ENCODE assay signal across 8 cellular contexts in genomic region chr2:238425979-238426567, GRCh38. TPM values are rescaled to one million over a fixed set of nuclear protein-coding genes. Genes with fewer than 3 reads are reported as not detected.
DNase-seq lines count a peak whose midpoint lies in the region; ATAC-seq, FAIRE-seq and TF ChIP-seq lines count a peak whose summit lies in the region.

No MANE protein-coding gene starts in this region.

- no peak overlapping the region for H3K23ac ChIP-seq in H1 (ENCODE audit: insufficient read length)

- H3K27me3 ChIP-seq in HL-60 (ENCODE audit: insufficient read depth, poor library complexity, severe bottlenecking) (no peaks in the 10 kb centered on the region), H1 (replicated peaks in 1 of 4; ENCODE audit: control insufficient read depth in 3 of 4, extremely low read depth in 1 of 4, insufficient read depth in 3 of 4, low read length in 3 of 4) (no peaks in the 10 kb centered on the region), mucosa of rectum (ENCODE audit: control insufficient read depth in 2 of 2, insufficient read depth in 2 of 2, low read length in 2 of 2) (no peaks in the 10 kb centered on the region)

- 0 out of 2 replicates have a peak overlapping the region, but pooled peaks have one; percentile 55 for H2AFZ ChIP-seq in H1 (ENCODE audit: low read length)

- POLR2A ChIA-PET in H1 (lab: Charles Lee; ENCODE audit: partially characterized antibody) = no interaction called here

- H3K79me1 ChIP-seq in H1 (ENCODE audit: low read depth, low read length) = peaks cover 12% of the 10 kb centered on the region

- in situ Hi-C loops in GM13976 (cut with MboI; ENCODE audit: low sequenced_read_pairs, unreplicated experiment) = no loop called here

- no peak overlapping the region for H3K4ac ChIP-seq in H1 (replicated peaks; ENCODE audit: insufficient read length, low read depth, low read length)

- H3K23me2 ChIP-seq in H1 (ENCODE audit: low read depth, low read length) = peaks cover 11% of the 10 kb centered on the region

- no peak for FAIRE-seq in H1 (lab: Jason Lieb, UNC)

- H3K4me3 ChIP-seq in HL-60 (replicated peaks; ENCODE audit: insufficient read depth, low read length) (peak overlapping the region; percentile 76), H1 (ENCODE audit: extremely low read depth in 1 of 4, insufficient read depth in 2 of 4, low read depth in 3 of 4, low read length in 4 of 4) (peak overlapping the region; percentile 74 to 98 (median 79)), mucosa of rectum (ENCODE audit: low read length in 2 of 2) (peak overlapping the region; percentile 82 to 94)

- H4K91ac ChIP-seq in H1 (replicated peaks; ENCODE audit: insufficient read length, low read length) = peak overlapping the region; percentile 0

- H2BK20ac ChIP-seq in H1 (ENCODE audit: low read length) = no peak overlapping the region

- ATAC-seq in GM19438 (IDR thresholded peaks at IDR 0.05; ENCODE audit: low read depth, unreplicated experiment) = peak; percentile 8

- H3K27ac ChIP-seq in HL-60 (replicated peaks) (peak overlapping the region; percentile 81), H1 (ENCODE audit: low read depth, low read length) (peak overlapping the region; percentile 84), mucosa of rectum (ENCODE audit: low read depth in 2 of 2, low read length in 2 of 2) (peak overlapping the region; percentile 94 to 96)

- no peak overlapping the region for H2BK12ac ChIP-seq in H1 (ENCODE audit: low read depth, low read length)

- H3K4me1 ChIP-seq in H1 (replicated peaks in 1 of 4; ENCODE audit: control insufficient read depth in 3 of 4, insufficient read depth in 4 of 4, low read length in 3 of 4) = peaks cover 0 to 18% (median 13%) of the 10 kb centered on the region in 4 experiments; a peak in 5 of 7 replicates
- H3K4me1 ChIP-seq in mucosa of rectum (ENCODE audit: control insufficient read depth in 2 of 2, insufficient read depth in 2 of 2, low read length in 2 of 2) = peaks cover 17% of the 10 kb centered on the region in 2 donors

- 0 out of 2 replicates have a peak overlapping the region, but pooled peaks have one; percentile 5 for H2BK15ac ChIP-seq in H1 (ENCODE audit: low read length)

- peak overlapping the region; percentile 86 to 98 for H3K4me2 ChIP-seq in H1 (ENCODE audit: insufficient read depth in 1 of 2, low read depth in 2 of 2, low read length in 2 of 2)

- WGBS in H1 (ENCODE audit: extremely low coverage in 1 of 2, insufficient coverage in 1 of 2, insufficient read length in 1 of 2, insufficient replicate concordance in 2 of 2, low coverage in 1 of 2, low lambda C conversion rate in 2 of 2, missing lambda C conversion rate in 1 of 2), 2 experiments = 6% methylated on average over 17 of the region's 24 CpGs; no CpG with 5 or more reads in 1 of the 2 experiments

- CTCF ChIA-PET in H1 (lab: Charles Lee; ENCODE audit: partially characterized antibody) = no interaction called here

- TF ChIP-seq POLR2A in H1 (IDR thresholded peaks at IDR 0.05; ENCODE audit: control extremely low read depth in 1 of 2, low read depth in 2 of 2, low read length in 2 of 2) = no peak

- no peak overlapping the region for H2BK120ac ChIP-seq in H1 (replicated peaks; ENCODE audit: low read depth, low read length)

- H3K36me3 ChIP-seq in H1 (ENCODE audit: control insufficient read depth in 2 of 4, insufficient read depth in 4 of 4, low read length in 3 of 4) (peaks cover 0 to 4% (median 0%) of the 10 kb centered on the region in 4 experiments; a peak in 3 of 8 replicates), mucosa of rectum (ENCODE audit: control insufficient read depth in 2 of 2, insufficient read depth in 2 of 2, low read length in 2 of 2) (peaks cover 0 to 12% of the 10 kb centered on the region in 2 donors)

- H4K20me1 ChIP-seq in H1 (replicated peaks in 1 of 2; ENCODE audit: control insufficient read depth in 1 of 2, insufficient read depth in 2 of 2, low read length in 2 of 2) = peaks cover 0 to 5% of the 10 kb centered on the region in 2 experiments

- H2AK5ac ChIP-seq in H1 (ENCODE audit: low read depth, low read length) = no peak overlapping the region

- H4K8ac ChIP-seq in H1 (ENCODE audit: extremely low read depth, insufficient read depth, low read length) = no peak overlapping the region; the same call in none of the 2 replicates

- no peaks in the 10 kb centered on the region for H3K9me3 ChIP-seq in H1 (ENCODE audit: insufficient read depth in 2 of 2, low read depth in 1 of 2, low read length in 1 of 2)
- peaks cover 0 to 5% of the 10 kb centered on the region in 2 donors for H3K9me3 ChIP-seq in mucosa of rectum (ENCODE audit: control insufficient read depth in 2 of 2, low read length in 2 of 2)

- DNase-seq in COR-L47 (lab: John Stamatoyannopoulos, UW) = peak; percentile 56
- DNase-seq in HL-60 (ENCODE audit: low read depth in 1 of 2, low spot score in 1 of 2) = peak in 1 of 2 experiments; percentile 8
- DNase-seq in SIG-M5 treated with dmso at 0.1 percent for 504 hours (lab: John Stamatoyannopoulos, UW; ENCODE audit: unreplicated experiment) = peak; percentile 65
- DNase-seq in H1 (ENCODE audit: low read depth in 1 of 2, low spot score in 2 of 2) = no peak
- no peak for DNase-seq in GM13976 (ENCODE audit: low spot score)
- no peak for DNase-seq in NCI-H446 treated with DMSO at 0.1 percent for 48 hours (lab: John Stamatoyannopoulos, UW)

- TF ChIP-seq CTCF in HL-60 (IDR thresholded peaks at IDR 0.05; ENCODE audit: insufficient read depth, low read length) (no peak), H1 (IDR thresholded peaks at IDR 0.05; ENCODE audit: control extremely low read depth in 1 of 3, insufficient read depth in 1 of 3, low read depth in 1 of 3, low read length in 3 of 3) (no peak), GM13976 (IDR thresholded peaks at IDR 0.05; ENCODE audit: borderline replicate concordance, control extremely low read depth, extremely low read depth, insufficient read depth, missing control alignments) (no peak)

- no peak overlapping the region for H3K14ac ChIP-seq in H1 (ENCODE audit: insufficient read length)

- H4K5ac ChIP-seq in H1 (ENCODE audit: insufficient read length, low read depth, low read length) = peak overlapping the region; percentile 14

- peak overlapping the region; percentile 68 for H3K18ac ChIP-seq in H1 (ENCODE audit: extremely low read depth, low read length)

- H3K9ac ChIP-seq in H1 (replicated peaks in 1 of 4; ENCODE audit: extremely low read depth in 1 of 4, low read depth in 3 of 4, low read length in 3 of 4) (peak overlapping the region in 3 of 4 experiments; percentile 59 to 73 (median 65); a peak in 6 of 7 replicates), mucosa of rectum (ENCODE audit: low read depth in 1 of 2, low read length in 2 of 2) (peak overlapping the region; percentile 82 to 90)

- no peak overlapping the region for H3K56ac ChIP-seq in H1 (replicated peaks; ENCODE audit: insufficient read length, low read depth, low read length)

- TF ChIP-seq EP300 in H1 (IDR thresholded peaks at IDR 0.05; ENCODE audit: borderline replicate concordance in 1 of 2, low read depth in 2 of 2, low read length in 2 of 2) = no peak

- H3K79me2 ChIP-seq in H1 (ENCODE audit: control insufficient read depth in 1 of 2, insufficient read depth in 2 of 2, low read length in 2 of 2) = peaks cover 15 to 38% of the 10 kb centered on the region in 2 experiments

- TF ChIP-seq RAD21 in H1 (IDR thresholded peaks at IDR 0.05 in 1 of 2, conservative IDR thresholded peaks at IDR 0.05 in 1 of 2; ENCODE audit: low read depth in 2 of 2, low read length in 2 of 2) = no peak

- peak overlapping the region; percentile 27; the same call in 1 of the 2 replicates for H2BK5ac ChIP-seq in H1 (ENCODE audit: low read depth, low read length)

TF ChIP-seq in H1, 55 proteins besides CTCF, POLR2A, EP300 and RAD21:
- TF ChIP-seq HDAC2 (IDR thresholded peaks at IDR 0.05; ENCODE audit: borderline replicate concordance in 1 of 2, low read depth in 2 of 2, low read length in 2 of 2) = 0 out of 4 replicates have a peak, but pooled peaks have one; percentile 49 to 67
- TF ChIP-seq TAF7 (optimal IDR thresholded peaks at IDR 0.05; ENCODE audit: borderline replicate concordance, low read depth, low read length) = no peak
- TF ChIP-seq SIN3A (conservative IDR thresholded peaks at IDR 0.05 in 1 of 2, IDR thresholded peaks at IDR 0.05 in 1 of 2; ENCODE audit: low read depth in 1 of 2, low read length in 2 of 2) = peak in 1 of 2 experiments; percentile 26; a peak in 1 of 4 replicates
- TF ChIP-seq TBP (IDR thresholded peaks at IDR 0.05; ENCODE audit: low read depth, low read length) = no peak
- TF ChIP-seq SAP30 (IDR thresholded peaks at IDR 0.05; ENCODE audit: insufficient read depth, insufficient replicate concordance, low read length) = peak; percentile 79

RNA-seq across cellular contexts. Expression of gene ASB1, which starts 0.7 kb away (rescaled TPM):
- 32.7 and 36.0 TPM in 2 replicates for total RNA-seq in H1 (2021; fragmentation: NEBNext Ultra II Directional; extraction: Animal tissue kit (Norgen Biotek cat#: 25700))
- polyA plus RNA-seq in H1 (2011; rRNA removed) = 24.1 and 34.4 TPM in 2 replicates
- 30.8 TPM for polyA plus RNA-seq in H1 (2011; cell fraction: cytosol; rRNA removed)
- 37.4 TPM for polyA plus RNA-seq in H1 (2011; cell fraction: nucleus; rRNA removed)
- polyA plus RNA-seq in H1 (2012, experiment 1 of 2) = 24.1 to 36.1 TPM (median 28.9 TPM) in 4 replicates
- polyA plus RNA-seq in H1 (2012, experiment 2 of 2) = 15.8 TPM
- 17.5 TPM for polyA plus RNA-seq in H1 (2013, experiment 1 of 2)
- 18.9 TPM for polyA plus RNA-seq in H1 (2013, experiment 2 of 2)
- 15.8 and 21.2 TPM in 2 replicates for polyA minus RNA-seq in H1 (2011; rRNA and poly(A)+ RNA removed)
- 21.2 TPM for polyA minus RNA-seq in H1 (2011; cell fraction: cytosol; rRNA and poly(A)+ RNA removed)
- polyA minus RNA-seq in H1 (2011; cell fraction: nucleus; rRNA and poly(A)+ RNA removed) = 23.1 TPM

Comparison
In these comparisons a context has a peak if more than half of its experiments do, and no peak if none do; other contexts are left out.
1. DNase-seq: peak in COR-L47 (single experiment) and SIG-M5 treated with dmso at 0.1 percent for 504 hours (single experiment); none in H1 (0 of 2), GM13976 (single experiment) and NCI-H446 treated with DMSO at 0.1 percent for 48 hours (single experiment).
2. Peak in every context shown above with its lines, with median percentiles within 50 percentile points of each other: H3K27ac ChIP-seq and H3K4me3 ChIP-seq.